Comparison of ENCODE assay signal across 2 cellular contexts in the genomic region with DNA sequence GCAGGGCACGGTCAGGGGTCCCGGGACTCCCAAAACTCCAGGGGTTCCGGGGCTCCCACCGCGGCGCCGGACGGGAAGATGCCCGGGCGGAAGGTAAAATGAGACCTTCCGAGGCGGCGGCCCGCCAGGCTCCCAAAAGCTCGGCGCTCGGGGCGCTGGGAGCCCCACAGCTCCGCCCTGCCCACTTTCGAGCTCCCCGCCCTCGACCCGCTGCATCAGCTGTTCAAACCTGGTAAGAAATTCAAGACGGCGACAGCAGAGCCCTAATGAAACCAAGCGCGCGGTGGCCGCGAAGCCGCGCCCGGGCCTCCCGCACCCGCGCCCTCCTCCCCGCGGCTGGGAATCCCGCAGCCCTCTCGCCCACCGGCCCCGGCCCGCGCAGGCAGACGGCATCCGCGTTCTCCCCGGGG.
TF ChIP-seq lines count a peak whose summit lies in the region.

No MANE protein-coding gene starts in this region.

TF ChIP-seq in HEK293T, 16 proteins besides CTCF, POLR2A, EP300 and RAD21:
- TF ChIP-seq TARDBP (IDR thresholded peaks at IDR 0.05) (no peak), ZNF384 (IDR thresholded peaks at IDR 0.05) (no peak), LEF1 (IDR thresholded peaks at IDR 0.05; ENCODE audit: borderline replicate concordance) (no peak), SUZ12 (IDR thresholded peaks at IDR 0.05) (no peak), NFRKB (IDR thresholded peaks at IDR 0.05) (no peak), CTBP1 (IDR thresholded peaks at IDR 0.05; ENCODE audit: borderline replicate concordance) (no peak), L3MBTL2 (conservative IDR thresholded peaks at IDR 0.05) (no peak), FOXM1 (IDR thresholded peaks at IDR 0.05; ENCODE audit: borderline replicate concordance) (no peak), ELF4 (IDR thresholded peaks at IDR 0.05) (no peak), ARNT (IDR thresholded peaks at IDR 0.05) (no peak), HDGF (IDR thresholded peaks at IDR 0.05; ENCODE audit: borderline replicate concordance) (no peak)
- TF ChIP-seq, protein P1, sequence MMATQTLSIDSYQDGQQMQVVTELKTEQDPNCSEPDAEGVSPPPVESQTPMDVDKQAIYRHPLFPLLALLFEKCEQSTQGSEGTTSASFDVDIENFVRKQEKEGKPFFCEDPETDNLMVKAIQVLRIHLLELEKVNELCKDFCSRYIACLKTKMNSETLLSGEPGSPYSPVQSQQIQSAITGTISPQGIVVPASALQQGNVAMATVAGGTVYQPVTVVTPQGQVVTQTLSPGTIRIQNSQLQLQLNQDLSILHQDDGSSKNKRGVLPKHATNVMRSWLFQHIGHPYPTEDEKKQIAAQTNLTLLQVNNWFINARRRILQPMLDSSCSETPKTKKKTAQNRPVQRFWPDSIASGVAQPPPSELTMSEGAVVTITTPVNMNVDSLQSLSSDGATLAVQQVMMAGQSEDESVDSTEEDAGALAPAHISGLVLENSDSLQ (IDR thresholded peaks at IDR 0.05), result no peak

TF ChIP-seq in HepG2, 621 proteins besides CTCF, POLR2A, EP300 and RAD21 (continues in another document):
- TF ChIP-seq GABPB1 (CRISPR knock-in tag; IDR thresholded peaks at IDR 0.05) (peak; percentile 9; the same call in 1 of the 2 replicates), THYN1 (CRISPR knock-in tag; IDR thresholded peaks at IDR 0.05; ENCODE audit: borderline replicate concordance, low read depth) (no peak), PHF8 (CRISPR knock-in tag; IDR thresholded peaks at IDR 0.05) (0 out of 2 replicates have a peak, but pooled peaks have one; percentile 31), EHMT2 (IDR thresholded peaks at IDR 0.05; ENCODE audit: borderline replicate concordance, low read depth, low read length) (no peak), ZNF232 (CRISPR knock-in tag; IDR thresholded peaks at IDR 0.05; ENCODE audit: borderline replicate concordance) (0 out of 2 replicates have a peak, but pooled peaks have one; percentile 28), DR1 (CRISPR knock-in tag; IDR thresholded peaks at IDR 0.05) (no peak), TCF12 (IDR thresholded peaks at IDR 0.05) (no peak), TCF12 (CRISPR knock-in tag; IDR thresholded peaks at IDR 0.05) (peak; percentile 87; the same call in 1 of the 2 replicates), ZNF879 (CRISPR knock-in tag; IDR thresholded peaks at IDR 0.05) (peak; percentile 56; the same call in 1 of the 2 replicates), ARID2 (CRISPR knock-in tag; IDR thresholded peaks at IDR 0.05; ENCODE audit: borderline replicate concordance) (peak; percentile 70; the same call in 1 of the 2 replicates), SP1 (IDR thresholded peaks at IDR 0.05) (no peak), SP1 (CRISPR knock-in tag; IDR thresholded peaks at IDR 0.05) (no peak), MED13 (CRISPR knock-in tag; IDR thresholded peaks at IDR 0.05) (0 out of 2 replicates have a peak, but pooled peaks have one; percentile 2), SMAD1 (CRISPR knock-in tag; IDR thresholded peaks at IDR 0.05; ENCODE audit: borderline replicate concordance, low read depth) (peak; percentile 52; the same call in 1 of the 2 replicates), ZNF792 (CRISPR knock-in tag; IDR thresholded peaks at IDR 0.05) (no peak), ZNF333 (CRISPR knock-in tag; IDR thresholded peaks at IDR 0.05; ENCODE audit: borderline replicate concordance) (0 out of 2 replicates have a peak, but pooled peaks have one; percentile 70), RBM39 (IDR thresholded peaks at IDR 0.05; ENCODE audit: low read depth, low read length, poor library complexity, severe bottlenecking) (peak; percentile 34), ZBTB7B (CRISPR knock-in tag; IDR thresholded peaks at IDR 0.05) (0 out of 2 replicates have a peak, but pooled peaks have one; percentile 18), ADNP (CRISPR knock-in tag; IDR thresholded peaks at IDR 0.05) (no peak), SOX6 (IDR thresholded peaks at IDR 0.05) (no peak), SOX6 (CRISPR knock-in tag; IDR thresholded peaks at IDR 0.05) (peak; percentile 25; the same call in 1 of the 2 replicates), TSC22D2 (CRISPR knock-in tag; IDR thresholded peaks at IDR 0.05; ENCODE audit: borderline replicate concordance) (no peak), TOPORS (CRISPR knock-in tag; IDR thresholded peaks at IDR 0.05) (peak; percentile 73), ZNF605 (CRISPR knock-in tag; IDR thresholded peaks at IDR 0.05) (0 out of 2 replicates have a peak, but pooled peaks have one; percentile 34)
- TF ChIP-seq, protein P2, sequence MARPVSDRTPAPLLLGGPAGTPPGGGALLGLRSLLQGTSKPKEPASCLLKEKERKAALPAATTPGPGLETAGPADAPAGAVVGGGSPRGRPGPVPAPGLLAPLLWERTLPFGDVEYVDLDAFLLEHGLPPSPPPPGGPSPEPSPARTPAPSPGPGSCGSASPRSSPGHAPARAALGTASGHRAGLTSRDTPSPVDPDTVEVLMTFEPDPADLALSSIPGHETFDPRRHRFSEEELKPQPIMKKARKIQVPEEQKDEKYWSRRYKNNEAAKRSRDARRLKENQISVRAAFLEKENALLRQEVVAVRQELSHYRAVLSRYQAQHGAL (CRISPR knock-in tag; IDR thresholded peaks at IDR 0.05; ENCODE audit: not compliant biosample characterization), result peak; percentile 20
- TF ChIP-seq, protein P3, sequence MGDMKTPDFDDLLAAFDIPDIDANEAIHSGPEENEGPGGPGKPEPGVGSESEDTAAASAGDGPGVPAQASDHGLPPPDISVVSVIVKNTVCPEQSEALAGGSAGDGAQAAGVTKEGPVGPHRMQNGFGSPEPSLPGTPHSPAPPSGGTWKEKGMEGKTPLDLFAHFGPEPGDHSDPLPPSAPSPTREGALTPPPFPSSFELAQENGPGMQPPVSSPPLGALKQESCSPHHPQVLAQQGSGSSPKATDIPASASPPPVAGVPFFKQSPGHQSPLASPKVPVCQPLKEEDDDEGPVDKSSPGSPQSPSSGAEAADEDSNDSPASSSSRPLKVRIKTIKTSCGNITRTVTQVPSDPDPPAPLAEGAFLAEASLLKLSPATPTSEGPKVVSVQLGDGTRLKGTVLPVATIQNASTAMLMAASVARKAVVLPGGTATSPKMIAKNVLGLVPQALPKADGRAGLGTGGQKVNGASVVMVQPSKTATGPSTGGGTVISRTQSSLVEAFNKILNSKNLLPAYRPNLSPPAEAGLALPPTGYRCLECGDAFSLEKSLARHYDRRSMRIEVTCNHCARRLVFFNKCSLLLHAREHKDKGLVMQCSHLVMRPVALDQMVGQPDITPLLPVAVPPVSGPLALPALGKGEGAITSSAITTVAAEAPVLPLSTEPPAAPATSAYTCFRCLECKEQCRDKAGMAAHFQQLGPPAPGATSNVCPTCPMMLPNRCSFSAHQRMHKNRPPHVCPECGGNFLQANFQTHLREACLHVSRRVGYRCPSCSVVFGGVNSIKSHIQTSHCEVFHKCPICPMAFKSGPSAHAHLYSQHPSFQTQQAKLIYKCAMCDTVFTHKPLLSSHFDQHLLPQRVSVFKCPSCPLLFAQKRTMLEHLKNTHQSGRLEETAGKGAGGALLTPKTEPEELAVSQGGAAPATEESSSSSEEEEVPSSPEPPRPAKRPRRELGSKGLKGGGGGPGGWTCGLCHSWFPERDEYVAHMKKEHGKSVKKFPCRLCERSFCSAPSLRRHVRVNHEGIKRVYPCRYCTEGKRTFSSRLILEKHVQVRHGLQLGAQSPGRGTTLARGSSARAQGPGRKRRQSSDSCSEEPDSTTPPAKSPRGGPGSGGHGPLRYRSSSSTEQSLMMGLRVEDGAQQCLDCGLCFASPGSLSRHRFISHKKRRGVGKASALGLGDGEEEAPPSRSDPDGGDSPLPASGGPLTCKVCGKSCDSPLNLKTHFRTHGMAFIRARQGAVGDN (CRISPR knock-in tag; IDR thresholded peaks at IDR 0.05), result peak; percentile 31
- TF ChIP-seq, protein P4, sequence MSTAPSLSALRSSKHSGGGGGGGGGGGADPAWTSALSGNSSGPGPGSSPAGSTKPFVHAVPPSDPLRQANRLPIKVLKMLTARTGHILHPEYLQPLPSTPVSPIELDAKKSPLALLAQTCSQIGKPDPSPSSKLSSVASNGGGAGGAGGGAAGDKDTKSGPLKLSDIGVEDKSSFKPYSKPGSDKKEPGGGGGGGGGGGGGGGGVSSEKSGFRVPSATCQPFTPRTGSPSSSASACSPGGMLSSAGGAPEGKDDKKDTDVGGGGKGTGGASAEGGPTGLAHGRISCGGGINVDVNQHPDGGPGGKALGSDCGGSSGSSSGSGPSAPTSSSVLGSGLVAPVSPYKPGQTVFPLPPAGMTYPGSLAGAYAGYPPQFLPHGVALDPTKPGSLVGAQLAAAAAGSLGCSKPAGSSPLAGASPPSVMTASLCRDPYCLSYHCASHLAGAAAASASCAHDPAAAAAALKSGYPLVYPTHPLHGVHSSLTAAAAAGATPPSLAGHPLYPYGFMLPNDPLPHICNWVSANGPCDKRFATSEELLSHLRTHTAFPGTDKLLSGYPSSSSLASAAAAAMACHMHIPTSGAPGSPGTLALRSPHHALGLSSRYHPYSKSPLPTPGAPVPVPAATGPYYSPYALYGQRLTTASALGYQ (CRISPR knock-in tag; IDR thresholded peaks at IDR 0.05), result 0 out of 2 replicates have a peak, but pooled peaks have one; percentile 12
- TF ChIP-seq, protein P5, sequence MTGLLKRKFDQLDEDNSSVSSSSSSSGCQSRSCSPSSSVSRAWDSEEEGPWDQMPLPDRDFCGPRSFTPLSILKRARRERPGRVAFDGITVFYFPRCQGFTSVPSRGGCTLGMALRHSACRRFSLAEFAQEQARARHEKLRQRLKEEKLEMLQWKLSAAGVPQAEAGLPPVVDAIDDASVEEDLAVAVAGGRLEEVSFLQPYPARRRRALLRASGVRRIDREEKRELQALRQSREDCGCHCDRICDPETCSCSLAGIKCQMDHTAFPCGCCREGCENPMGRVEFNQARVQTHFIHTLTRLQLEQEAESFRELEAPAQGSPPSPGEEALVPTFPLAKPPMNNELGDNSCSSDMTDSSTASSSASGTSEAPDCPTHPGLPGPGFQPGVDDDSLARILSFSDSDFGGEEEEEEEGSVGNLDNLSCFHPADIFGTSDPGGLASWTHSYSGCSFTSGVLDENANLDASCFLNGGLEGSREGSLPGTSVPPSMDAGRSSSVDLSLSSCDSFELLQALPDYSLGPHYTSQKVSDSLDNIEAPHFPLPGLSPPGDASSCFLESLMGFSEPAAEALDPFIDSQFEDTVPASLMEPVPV (CRISPR knock-in tag; IDR thresholded peaks at IDR 0.05), result peak; percentile 75
- TF ChIP-seq, protein P6, sequence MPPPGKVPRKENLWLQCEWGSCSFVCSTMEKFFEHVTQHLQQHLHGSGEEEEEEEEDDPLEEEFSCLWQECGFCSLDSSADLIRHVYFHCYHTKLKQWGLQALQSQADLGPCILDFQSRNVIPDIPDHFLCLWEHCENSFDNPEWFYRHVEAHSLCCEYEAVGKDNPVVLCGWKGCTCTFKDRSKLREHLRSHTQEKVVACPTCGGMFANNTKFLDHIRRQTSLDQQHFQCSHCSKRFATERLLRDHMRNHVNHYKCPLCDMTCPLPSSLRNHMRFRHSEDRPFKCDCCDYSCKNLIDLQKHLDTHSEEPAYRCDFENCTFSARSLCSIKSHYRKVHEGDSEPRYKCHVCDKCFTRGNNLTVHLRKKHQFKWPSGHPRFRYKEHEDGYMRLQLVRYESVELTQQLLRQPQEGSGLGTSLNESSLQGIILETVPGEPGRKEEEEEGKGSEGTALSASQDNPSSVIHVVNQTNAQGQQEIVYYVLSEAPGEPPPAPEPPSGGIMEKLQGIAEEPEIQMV (CRISPR knock-in tag; IDR thresholded peaks at IDR 0.05; ENCODE audit: low read depth), result 0 out of 2 replicates have a peak, but pooled peaks have one; percentile 6
- TF ChIP-seq, protein P7, sequence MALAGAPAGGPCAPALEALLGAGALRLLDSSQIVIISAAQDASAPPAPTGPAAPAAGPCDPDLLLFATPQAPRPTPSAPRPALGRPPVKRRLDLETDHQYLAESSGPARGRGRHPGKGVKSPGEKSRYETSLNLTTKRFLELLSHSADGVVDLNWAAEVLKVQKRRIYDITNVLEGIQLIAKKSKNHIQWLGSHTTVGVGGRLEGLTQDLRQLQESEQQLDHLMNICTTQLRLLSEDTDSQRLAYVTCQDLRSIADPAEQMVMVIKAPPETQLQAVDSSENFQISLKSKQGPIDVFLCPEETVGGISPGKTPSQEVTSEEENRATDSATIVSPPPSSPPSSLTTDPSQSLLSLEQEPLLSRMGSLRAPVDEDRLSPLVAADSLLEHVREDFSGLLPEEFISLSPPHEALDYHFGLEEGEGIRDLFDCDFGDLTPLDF (CRISPR knock-in tag; IDR thresholded peaks at IDR 0.05), result peak; percentile 17; the same call in 1 of the 2 replicates
- TF ChIP-seq, protein P8, sequence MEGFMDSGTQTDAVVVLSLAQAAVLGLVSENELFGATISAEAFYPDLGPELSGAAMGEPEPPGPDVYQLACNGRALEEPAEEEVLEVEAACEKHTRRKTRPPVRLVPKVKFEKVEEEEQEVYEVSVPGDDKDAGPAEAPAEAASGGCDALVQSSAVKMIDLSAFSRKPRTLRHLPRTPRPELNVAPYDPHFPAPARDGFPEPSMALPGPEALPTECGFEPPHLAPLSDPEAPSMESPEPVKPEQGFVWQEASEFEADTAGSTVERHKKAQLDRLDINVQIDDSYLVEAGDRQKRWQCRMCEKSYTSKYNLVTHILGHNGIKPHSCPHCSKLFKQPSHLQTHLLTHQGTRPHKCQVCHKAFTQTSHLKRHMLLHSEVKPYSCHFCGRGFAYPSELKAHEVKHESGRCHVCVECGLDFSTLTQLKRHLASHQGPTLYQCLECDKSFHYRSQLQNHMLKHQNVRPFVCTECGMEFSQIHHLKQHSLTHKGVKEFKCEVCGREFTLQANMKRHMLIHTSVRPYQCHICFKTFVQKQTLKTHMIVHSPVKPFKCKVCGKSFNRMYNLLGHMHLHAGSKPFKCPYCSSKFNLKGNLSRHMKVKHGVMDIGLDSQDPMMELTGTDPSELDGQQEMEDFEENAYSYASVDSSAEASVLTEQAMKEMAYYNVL (CRISPR knock-in tag; IDR thresholded peaks at IDR 0.05; ENCODE audit: borderline replicate concordance), result no peak
- TF ChIP-seq, protein P9, sequence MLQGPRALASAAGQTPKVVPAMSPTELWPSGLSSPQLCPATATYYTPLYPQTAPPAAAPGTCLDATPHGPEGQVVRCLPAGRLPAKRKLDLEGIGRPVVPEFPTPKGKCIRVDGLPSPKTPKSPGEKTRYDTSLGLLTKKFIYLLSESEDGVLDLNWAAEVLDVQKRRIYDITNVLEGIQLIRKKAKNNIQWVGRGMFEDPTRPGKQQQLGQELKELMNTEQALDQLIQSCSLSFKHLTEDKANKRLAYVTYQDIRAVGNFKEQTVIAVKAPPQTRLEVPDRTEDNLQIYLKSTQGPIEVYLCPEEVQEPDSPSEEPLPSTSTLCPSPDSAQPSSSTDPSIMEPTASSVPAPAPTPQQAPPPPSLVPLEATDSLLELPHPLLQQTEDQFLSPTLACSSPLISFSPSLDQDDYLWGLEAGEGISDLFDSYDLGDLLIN (CRISPR knock-in tag; IDR thresholded peaks at IDR 0.05; ENCODE audit: borderline replicate concordance), result 0 out of 2 replicates have a peak, but pooled peaks have one; percentile 4
